16 cellular contexts compared by ENCODE assay signal in the genomic region with DNA sequence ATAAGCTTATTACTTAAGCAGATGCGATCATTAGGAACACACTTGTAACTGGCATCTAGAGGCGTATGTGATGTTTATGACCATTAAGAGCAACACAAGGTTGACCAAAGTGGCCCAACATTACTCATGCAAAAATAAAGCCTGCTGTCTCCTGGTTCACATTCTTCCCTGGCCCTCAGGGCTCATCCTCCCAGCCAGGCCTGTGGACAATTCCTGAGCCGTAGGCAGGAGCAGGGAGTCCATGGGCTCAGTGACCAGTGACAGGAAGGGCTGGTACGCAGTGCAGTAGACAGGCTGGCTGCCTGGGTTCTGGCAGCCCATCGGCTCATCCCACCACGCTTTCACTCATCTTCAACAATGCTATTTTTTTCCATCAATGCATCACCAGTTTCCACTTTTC.
"Had no signal": no experiment of that assay in that cellular context is flagged by ENCODE, and none has a peak within 500 bp of the region (broad histone marks: within the 10 kb centered on the region; RNA-seq: fewer than 3 reads in every experiment).

No MANE protein-coding gene starts in this region.

- H3K27me3 ChIP-seq: dorsolateral prefrontal cortex, gastrocnemius medialis, heart left ventricle, neural progenitor cell, pancreas, thyroid gland, uterus had no signal

- H3K36me3 ChIP-seq: uterus had no signal

- H3K9me3 Mint-ChIP-seq: activated B cell treated with CpG ODN at 0.5 μM for 24 hours; activated T-cell treated with anti-CD3 and anti-CD28 coated beads, Interleukin-2, amount 50 U/mL, for 72 hours; endodermal cell; neural progenitor cell; T-helper 2 cell treated with Interferon-gamma antibody and Interleukin-4, amounts not matched to agents 5 μg/mL and 100 μg/mL, for 36 hours had no signal

- H2AFZ ChIP-seq: neural progenitor cell had no signal

- H3K9me3 ChIP-seq: gastrocnemius medialis, heart left ventricle, pancreas, thyroid gland, uterus had no signal

- H3K4me3 Mint-ChIP-seq: activated B cell treated with CpG ODN at 0.5 μM for 24 hours; activated T-cell treated with anti-CD3 and anti-CD28 coated beads, Interleukin-2, amount 50 U/mL, for 72 hours; endodermal cell; neural progenitor cell; T-helper 2 cell treated with Interferon-gamma antibody and Interleukin-4, amounts not matched to agents 5 μg/mL and 100 μg/mL, for 36 hours had no signal

- DNase-seq: activated B cell treated with CpG ODN at 0.5 μM for 24 hours; activated CD4-positive, alpha-beta T cell treated with anti-CD3 and anti-CD28 coated beads, Interleukin-2, amount 50 U/mL, for 48 hours; activated gamma-delta T cell treated with Interleukin-2 at 50 U/mL for 16 hours; activated T-cell treated with anti-CD3 and anti-CD28 coated beads, Interleukin-2, amount 50 U/mL, for 72 hours; dorsolateral prefrontal cortex; endodermal cell; gastrocnemius medialis; heart left ventricle; left cardiac atrium; pancreas; stimulated activated CD4-positive, alpha-beta T cell treated with anti-CD3 and anti-CD28 coated beads, Interleukin-2, amount 100 ng/mL, for 24 hours; thyroid gland; uterus had no signal

- H3K4me3 ChIP-seq: dorsolateral prefrontal cortex, gastrocnemius medialis, heart left ventricle, lung, neural progenitor cell, pancreas, thyroid gland, uterus had no signal

- H3K4me1 ChIP-seq: uterus had no signal

- H3K27ac ChIP-seq: dorsolateral prefrontal cortex, gastrocnemius medialis, neural progenitor cell, pancreas, thyroid gland, uterus had no signal

- H3K4me2 ChIP-seq: neural progenitor cell had no signal

- H3K9ac ChIP-seq: neural progenitor cell had no signal

- H3K27me3 Mint-ChIP-seq: activated B cell treated with CpG ODN at 0.5 μM for 24 hours had no signal

- H3K27ac Mint-ChIP-seq: activated B cell treated with CpG ODN at 0.5 μM for 24 hours, endodermal cell, neural progenitor cell had no signal

- ATAC-seq: activated T-cell treated with anti-CD3 and anti-CD28 coated beads, Interleukin-2, amount 50 U/mL, for 72 hours; gastrocnemius medialis; left cardiac atrium; pancreas had no signal
